ENCODE assay signal across 16 cellular contexts in genomic region chr5:66324357-66324756, GRCh38.
DNase-seq lines count a peak whose midpoint lies in the region; ATAC-seq and TF ChIP-seq lines count a peak whose summit lies in the region.
"Had no signal": no experiment of that assay in that cellular context is flagged by ENCODE, and none has a peak within 500 bp of the region (broad histone marks: within the 10 kb centered on the region; RNA-seq: fewer than 3 reads in every experiment).

No MANE protein-coding gene starts in this region.

- intact Hi-C loops in Calu3 (cut with micrococcal nuclease; ENCODE audit: unreplicated experiment) = no loop called here
- intact Hi-C loops in testis (cut with DNase I; ENCODE audit: low total_unique reads) = no loop called here

- H3K4me3 ChIP-seq in testis = no peak overlapping the region
- H3K4me3 ChIP-seq: prostate gland, vagina had no signal

- no peaks in the 10 kb centered on the region for H3K4me1 Mint-ChIP-seq in Calu3 (ENCODE audit: low read depth, unreplicated experiment)
- H3K4me1 Mint-ChIP-seq: naive B cell had no signal

- TF ChIP-seq POLR2A in testis (IDR thresholded peaks at IDR 0.05) = no peak

- no peaks in the 10 kb centered on the region for H3K4me1 ChIP-seq in testis
- H3K4me1 ChIP-seq: prostate gland, vagina had no signal

- peak; percentile 6 for DNase-seq in Calu3
- peak; percentile 59 for DNase-seq in NCI-H1105 (lab: John Stamatoyannopoulos, UW)
- peak; percentile 43 for DNase-seq in astrocyte of the hippocampus (ENCODE audit: low read depth, low spot score)
- DNase-seq in medulla oblongata (ENCODE audit: extremely low spot score) = peak; percentile 3
- no peak for DNase-seq in AG20443 (ENCODE audit: low spot score)
- no peak for DNase-seq in testis
- DNase-seq: activated CD4-positive, alpha-beta T cell treated with anti-CD3 and anti-CD28 coated beads, Interleukin-2, amount 50 U/mL, for 4 hours; activated T-cell treated with anti-CD3 and anti-CD28 coated beads, Interleukin-2, amount 50 U/mL, for 1 hour; effector CD4-positive, alpha-beta T cell; naive B cell had no signal

- H3K9me3 ChIP-seq in testis = no peaks in the 10 kb centered on the region
- H3K9me3 ChIP-seq: prostate gland, vagina had no signal

- no peaks in the 10 kb centered on the region for H3K36me3 Mint-ChIP-seq in Calu3 (ENCODE audit: insufficient read depth, unreplicated experiment)
- H3K36me3 Mint-ChIP-seq: activated naive CD8-positive, alpha-beta T cell; naive B cell had no signal

- TF ChIP-seq CTCF in Calu3 (IDR thresholded peaks at IDR 0.05; ENCODE audit: unreplicated experiment) (no peak), testis (IDR thresholded peaks at IDR 0.05) (no peak)

- H3K4me3 Mint-ChIP-seq in Calu3 (ENCODE audit: low read depth, unreplicated experiment) = no peak overlapping the region
- H3K4me3 Mint-ChIP-seq: activated naive CD8-positive, alpha-beta T cell; naive B cell; stimulated activated naive CD8-positive, alpha-beta T cell treated with anti-CD3 and anti-CD28 coated beads, Interleukin-15, Interleukin-2, amounts not matched to agents 100 ng/mL and 50 ng/mL, for 24 hours had no signal

- no peak overlapping the region for H3K27ac Mint-ChIP-seq in Calu3 (ENCODE audit: unreplicated experiment)
- H3K27ac Mint-ChIP-seq: activated naive CD8-positive, alpha-beta T cell; naive B cell; stimulated activated naive CD8-positive, alpha-beta T cell treated with anti-CD3 and anti-CD28 coated beads, Interleukin-15, Interleukin-2, amounts not matched to agents 100 ng/mL and 50 ng/mL, for 24 hours had no signal

- H3K27ac ChIP-seq in testis = no peak overlapping the region
- H3K27ac ChIP-seq: prostate gland, vagina had no signal

- no TSS peak for BruUV-seq in Calu3 (replicated peaks; lab: Mats Ljungman, UMichigan)

- ATAC-seq in HG03045 (IDR thresholded peaks at IDR 0.05; ENCODE audit: unreplicated experiment) (no peak), HG02840 (IDR thresholded peaks at IDR 0.05; ENCODE audit: low FRiP score, unreplicated experiment) (no peak)

- CTCF ChIA-PET in Calu3 (lab: Charles Lee) = interaction anchor here (0.6 kb wide), 1 partner anchor 285 kb away, joined by 6 read pairs; no protein-coding TSS in a partner anchor

- H3K27me3 ChIP-seq in testis = no peaks in the 10 kb centered on the region
- H3K27me3 ChIP-seq: vagina had no signal

- H3K9me3 Mint-ChIP-seq in Calu3 (ENCODE audit: low read depth, unreplicated experiment) = no peaks in the 10 kb centered on the region
- H3K9me3 Mint-ChIP-seq: stimulated activated naive CD8-positive, alpha-beta T cell treated with anti-CD3 and anti-CD28 coated beads, Interleukin-15, Interleukin-2, amounts not matched to agents 100 ng/mL and 50 ng/mL, for 24 hours had no signal

- no peaks in the 10 kb centered on the region for H3K36me3 ChIP-seq in testis (ENCODE audit: low read depth, missing control alignments)
- H3K36me3 ChIP-seq: prostate gland, vagina had no signal

- WGBS in testis, 2 donors = 47 to 50% methylated on average over 1 of the region's 1 CpG

- peaks cover 83% of the 10 kb centered on the region for H3K27me3 Mint-ChIP-seq in Calu3 (ENCODE audit: unreplicated experiment)
- H3K27me3 Mint-ChIP-seq: stimulated activated naive CD8-positive, alpha-beta T cell treated with anti-CD3 and anti-CD28 coated beads, Interleukin-15, Interleukin-2, amounts not matched to agents 100 ng/mL and 50 ng/mL, for 24 hours had no signal

Comparison
In these comparisons a context has a peak if more than half of its experiments do, and no peak if none do; other contexts are left out.
1. DNase-seq: peak in Calu3 (single experiment), NCI-H1105 (single experiment), astrocyte of the hippocampus (single experiment) and medulla oblongata (single experiment); none in AG20443 (single experiment) and testis (single experiment).